ENCODE assay signal across 1 cellular context in the genomic region with DNA sequence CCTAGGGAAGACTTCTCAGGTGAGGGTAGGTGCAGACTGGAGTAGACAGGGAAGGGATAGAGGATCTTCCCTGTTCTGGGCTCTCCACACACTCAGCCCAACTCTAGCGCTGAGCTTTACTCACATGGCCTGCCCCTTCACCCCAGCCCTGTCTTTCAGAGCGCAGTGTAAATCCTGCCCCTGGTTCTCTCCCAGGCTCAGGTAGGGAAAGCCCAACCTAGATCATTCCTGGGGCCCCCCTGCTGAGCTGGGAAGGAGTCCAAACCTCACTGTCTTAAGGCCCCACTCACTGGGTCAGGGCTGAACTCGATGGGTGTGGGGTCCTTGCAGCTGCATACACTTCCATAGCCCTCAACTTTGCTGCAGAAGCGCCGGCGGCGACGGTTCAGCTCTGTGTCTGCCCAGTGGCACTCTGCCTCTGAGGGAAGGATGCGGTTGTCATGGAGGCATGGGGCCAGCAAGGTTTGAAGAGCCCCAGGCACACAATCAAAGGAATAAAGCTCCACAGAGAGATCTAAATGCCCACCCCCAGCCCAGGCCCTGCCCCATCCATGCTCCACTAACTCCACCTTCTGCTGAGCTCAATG.
TF ChIP-seq lines count a peak whose summit lies in the region.

No MANE protein-coding gene starts in this region.

TF ChIP-seq in HCT116, 20 proteins besides CTCF, POLR2A, EP300 and RAD21:
- no peak for TF ChIP-seq ZNF274 (IDR thresholded peaks at IDR 0.05; ENCODE audit: low read depth, low read length)
- no peak for TF ChIP-seq YY1 (IDR thresholded peaks at IDR 0.05; ENCODE audit: extremely low read depth, insufficient replicate concordance, low read depth, low read length)
- TF ChIP-seq, protein P1, sequence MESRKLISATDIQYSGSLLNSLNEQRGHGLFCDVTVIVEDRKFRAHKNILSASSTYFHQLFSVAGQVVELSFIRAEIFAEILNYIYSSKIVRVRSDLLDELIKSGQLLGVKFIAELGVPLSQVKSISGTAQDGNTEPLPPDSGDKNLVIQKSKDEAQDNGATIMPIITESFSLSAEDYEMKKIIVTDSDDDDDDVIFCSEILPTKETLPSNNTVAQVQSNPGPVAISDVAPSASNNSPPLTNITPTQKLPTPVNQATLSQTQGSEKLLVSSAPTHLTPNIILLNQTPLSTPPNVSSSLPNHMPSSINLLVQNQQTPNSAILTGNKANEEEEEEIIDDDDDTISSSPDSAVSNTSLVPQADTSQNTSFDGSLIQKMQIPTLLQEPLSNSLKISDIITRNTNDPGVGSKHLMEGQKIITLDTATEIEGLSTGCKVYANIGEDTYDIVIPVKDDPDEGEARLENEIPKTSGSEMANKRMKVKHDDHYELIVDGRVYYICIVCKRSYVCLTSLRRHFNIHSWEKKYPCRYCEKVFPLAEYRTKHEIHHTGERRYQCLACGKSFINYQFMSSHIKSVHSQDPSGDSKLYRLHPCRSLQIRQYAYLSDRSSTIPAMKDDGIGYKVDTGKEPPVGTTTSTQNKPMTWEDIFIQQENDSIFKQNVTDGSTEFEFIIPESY (IDR thresholded peaks at IDR 0.05; ENCODE audit: extremely low read depth, insufficient replicate concordance, low read length), result no peak
- TF ChIP-seq POLR2AphosphoS5 (IDR thresholded peaks at IDR 0.05; ENCODE audit: low read depth, low read length), result no peak
